ENCODE assay signal across 18 cellular contexts in the genomic region with DNA sequence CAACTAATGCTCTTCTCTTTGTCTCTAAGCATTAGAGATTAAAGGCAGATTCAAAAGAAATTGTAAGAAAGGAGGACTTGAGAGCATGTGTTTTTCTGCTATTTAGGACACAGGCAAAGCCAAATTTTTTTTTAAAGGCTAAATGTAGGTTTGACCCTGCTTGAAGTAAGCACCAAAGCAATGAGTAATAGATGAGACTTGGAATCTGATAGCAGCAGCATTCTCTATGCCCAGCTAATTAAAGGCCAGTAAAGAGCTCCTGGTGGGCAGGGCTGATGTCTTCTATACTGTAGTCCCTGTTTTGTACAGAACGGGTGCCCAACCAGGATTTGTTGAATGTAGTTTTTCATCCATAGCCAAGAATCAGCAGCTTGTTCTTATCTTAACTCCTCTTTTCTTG.
"Had no signal": no experiment of that assay in that cellular context is flagged by ENCODE, and none has a peak within 500 bp of the region (broad histone marks: within the 10 kb centered on the region; RNA-seq: fewer than 3 reads in every experiment).

No MANE protein-coding gene starts in this region.

- H3K4me1 ChIP-seq: left ventricle myocardium inferior had no signal

- DNase-seq: activated B cell treated with CpG ODN at 0.5 μM for 24 hours; activated CD4-positive, alpha-beta T cell treated with anti-CD3 and anti-CD28 coated beads, Interleukin-2, amount 10 ng/mL, durations not matched to agents 24 days and 14 days; activated CD8-positive, alpha-beta memory T cell treated with anti-CD3 and anti-CD28 coated beads, Interleukin-2, amount 50 U/mL, for 4 hours; activated CD8-positive, alpha-beta T cell treated with anti-CD3 and anti-CD28 coated beads, Interleukin-2, amount 10 ng/mL, durations not matched to agents 7 days and 5 days; activated effector memory CD4-positive, alpha-beta T cell treated with anti-CD3 and anti-CD28 coated beads, Interleukin-2, amount 50 U/mL, for 16 hours; activated T-cell treated with anti-CD3 and anti-CD28 coated beads, Interleukin-2, amount 50 U/mL, for 48 hours; brain microvascular endothelial cell; effector CD8-positive, alpha-beta T cell; esophagus squamous epithelium; left ventricle myocardium inferior; mucosa of descending colon; naive thymus-derived CD4-positive, alpha-beta T cell; ovary; sigmoid colon; stimulated activated CD4-positive, alpha-beta T cell treated with anti-CD3 and anti-CD28 coated beads, Interleukin-12 subunit alpha, Interleukin-12 subunit beta, amount 100 ng/mL, for 4 hours; stimulated activated CD4-positive, alpha-beta T cell treated with anti-CD3 and anti-CD28 coated beads, Interleukin-2, amount 100 ng/mL, for 24 hours had no signal

- H3K27me3 ChIP-seq: brain microvascular endothelial cell, esophagus squamous epithelium, ovary, sigmoid colon had no signal

- FAIRE-seq: endothelial cell of umbilical vein had no signal

- H3K36me3 ChIP-seq: brain microvascular endothelial cell, esophagus squamous epithelium, left ventricle myocardium inferior, ovary, sigmoid colon had no signal

- H3K27ac ChIP-seq: brain microvascular endothelial cell, esophagus squamous epithelium, left ventricle myocardium inferior, ovary, sigmoid colon had no signal

- H3K4me3 ChIP-seq: esophagus squamous epithelium, left ventricle myocardium inferior, mucosa of descending colon, ovary, sigmoid colon had no signal

- H3K9me3 ChIP-seq: left ventricle myocardium inferior, mucosa of descending colon, ovary, sigmoid colon had no signal

- ATAC-seq: activated CD8-positive, alpha-beta T cell treated with anti-CD3 and anti-CD28 coated beads, Interleukin-2, amount 10 ng/mL, durations not matched to agents 7 days and 5 days; activated naive CD4-positive, alpha-beta T cell treated with anti-CD3 and anti-CD28 coated beads, Interleukin-2, amount 50 U/mL, for 72 hours; mucosa of descending colon; naive thymus-derived CD4-positive, alpha-beta T cell had no signal
